ENCODE assay signal across 8 cellular contexts in genomic region chr4:75512336-75513211, GRCh38. TPM values are rescaled to one million over a fixed set of nuclear protein-coding genes. Genes with fewer than 3 reads are reported as not detected.
DNase-seq lines count a peak whose midpoint lies in the region; FAIRE-seq and TF ChIP-seq lines count a peak whose summit lies in the region.

No MANE protein-coding gene starts in this region.

- H3K36me3 ChIP-seq in CD8-positive, alpha-beta memory T cell (ENCODE audit: insufficient read depth, low read length), result peaks cover 6% of the 10 kb centered on the region

- H3K27ac Mint-ChIP-seq in CD8-positive, alpha-beta memory T cell, result peak overlapping the region in 2 of 8 donors; percentile 98 to 100
- peak overlapping the region; percentile 62 for H3K27ac Mint-ChIP-seq in activated T-helper 1 cell treated with anti-CD3 and anti-CD28 coated beads, Interleukin-12 subunit alpha, Interleukin-12 subunit beta, Interleukin-2, Interleukin-4 antibody, amounts not matched to agents 30 ng/mL and 10 ng/mL and 1 ng/mL, durations not matched to agents 14 hours and 24 hours and 36 hours

- peaks cover 0 to 1% of the 10 kb centered on the region in 2 donors for H3K27me3 Mint-ChIP-seq in CD8-positive, alpha-beta memory T cell
- H3K27me3 Mint-ChIP-seq in activated T-helper 1 cell treated with anti-CD3 and anti-CD28 coated beads, Interleukin-12 subunit alpha, Interleukin-12 subunit beta, Interleukin-2, Interleukin-4 antibody, amounts not matched to agents 30 ng/mL and 10 ng/mL and 1 ng/mL, durations not matched to agents 14 hours and 24 hours and 36 hours (ENCODE audit: insufficient read depth), result no peaks in the 10 kb centered on the region

- no peak for FAIRE-seq in GM12891 (lab: Jason Lieb, UNC)

- H3K9me3 ChIP-seq in CD8-positive, alpha-beta memory T cell (ENCODE audit: low read length), result no peaks in the 10 kb centered on the region

- no peak overlapping the region for H3K4me3 Mint-ChIP-seq in CD8-positive, alpha-beta memory T cell
- no peak overlapping the region for H3K4me3 Mint-ChIP-seq in activated T-helper 1 cell treated with anti-CD3 and anti-CD28 coated beads, Interleukin-12 subunit alpha, Interleukin-12 subunit beta, Interleukin-2, Interleukin-4 antibody, amounts not matched to agents 30 ng/mL and 10 ng/mL and 1 ng/mL, durations not matched to agents 14 hours and 24 hours and 36 hours

- peak overlapping the region; percentile 92 for H3K4me3 ChIP-seq in CD8-positive, alpha-beta memory T cell (ENCODE audit: low read length)

- intact Hi-C loops in activated T-helper 1 cell treated with anti-CD3 and anti-CD28 coated beads, Interleukin-12 subunit alpha, Interleukin-12 subunit beta, Interleukin-2, Interleukin-4 antibody, amounts not matched to agents 30 ng/mL and 10 ng/mL and 1 ng/mL, durations not matched to agents 14 hours and 24 hours and 36 hours (cut with micrococcal nuclease), result loop anchor here (10.0 kb wide), 4 partner anchors 542 to 1642 kb away; partner anchors contain the start of genes CCNG2, MTHFD2L and STBD1

- no peaks in the 10 kb centered on the region for H3K27me3 ChIP-seq in CD8-positive, alpha-beta memory T cell (ENCODE audit: insufficient read depth, low read length, poor library complexity, severe bottlenecking)

- POLR2A ChIA-PET in CD8-positive, alpha-beta memory T cell (lab: Charles Lee), result no interaction called here

- H3K36me3 Mint-ChIP-seq in CD8-positive, alpha-beta memory T cell, result peaks cover 0 to 40% (median 8%) of the 10 kb centered on the region in 3 donors
- H3K36me3 Mint-ChIP-seq in activated T-helper 1 cell treated with anti-CD3 and anti-CD28 coated beads, Interleukin-12 subunit alpha, Interleukin-12 subunit beta, Interleukin-2, Interleukin-4 antibody, amounts not matched to agents 30 ng/mL and 10 ng/mL and 1 ng/mL, durations not matched to agents 14 hours and 24 hours and 36 hours (ENCODE audit: low read depth), result peaks cover 21% of the 10 kb centered on the region

- H3K9me3 Mint-ChIP-seq in CD8-positive, alpha-beta memory T cell, result no peaks in the 10 kb centered on the region
- H3K9me3 Mint-ChIP-seq in activated T-helper 1 cell treated with anti-CD3 and anti-CD28 coated beads, Interleukin-12 subunit alpha, Interleukin-12 subunit beta, Interleukin-2, Interleukin-4 antibody, amounts not matched to agents 30 ng/mL and 10 ng/mL and 1 ng/mL, durations not matched to agents 14 hours and 24 hours and 36 hours, result no peaks in the 10 kb centered on the region

- no peak for TF ChIP-seq POLR2A in GM12891 (IDR thresholded peaks at IDR 0.05; ENCODE audit: low read depth, low read length)

- peaks cover 58% of the 10 kb centered on the region for H3K4me1 ChIP-seq in CD8-positive, alpha-beta memory T cell (ENCODE audit: insufficient read depth, low read length)

- peak in 1 of 5 donors; percentile 3 for DNase-seq in CD8-positive, alpha-beta memory T cell
- DNase-seq in HS-5 (ENCODE audit: low read depth) (peak; percentile 42), kidney tubule cell (ENCODE audit: low spot score) (peak; percentile 77), GM12891 (ENCODE audit: insufficient read length, low spot score) (no peak), midbrain (lab: John Stamatoyannopoulos, UW) (no peak), NCI-H187 (lab: John Stamatoyannopoulos, UW) (no peak)
- no peak for DNase-seq in activated T-helper 1 cell treated with anti-CD3 and anti-CD28 coated beads, Interleukin-12 subunit alpha, Interleukin-12 subunit beta, Interleukin-2, Interleukin-4 antibody, amounts not matched to agents 30 ng/mL and 10 ng/mL and 1 ng/mL, durations not matched to agents 14 hours and 24 hours and 36 hours (ENCODE audit: low spot score)
- DNase-seq in activated CD4-positive, alpha-beta T cell treated with anti-CD3 and anti-CD28 coated beads for 4 hours, result no peak

- H3K27ac ChIP-seq in CD8-positive, alpha-beta memory T cell (ENCODE audit: low read depth, low read length), result peak overlapping the region; percentile 91

- CTCF ChIA-PET in CD8-positive, alpha-beta memory T cell (lab: Charles Lee), result no interaction called here

- H3K4me1 Mint-ChIP-seq in CD8-positive, alpha-beta memory T cell, result peaks cover 29 to 50% (median 36%) of the 10 kb centered on the region in 3 donors
- H3K4me1 Mint-ChIP-seq in activated T-helper 1 cell treated with anti-CD3 and anti-CD28 coated beads, Interleukin-12 subunit alpha, Interleukin-12 subunit beta, Interleukin-2, Interleukin-4 antibody, amounts not matched to agents 30 ng/mL and 10 ng/mL and 1 ng/mL, durations not matched to agents 14 hours and 24 hours and 36 hours (ENCODE audit: low read depth), result peaks cover 43% of the 10 kb centered on the region

TF ChIP-seq in GM12891, 5 proteins besides CTCF, POLR2A, EP300 and RAD21:
- no peak for TF ChIP-seq POLR2AphosphoS5 (IDR thresholded peaks at IDR 0.05; ENCODE audit: low read depth, low read length)
- no peak for TF ChIP-seq PAX5 (IDR thresholded peaks at IDR 0.05; ENCODE audit: insufficient read depth, low read length, severe bottlenecking)

RNA-seq across cellular contexts. Expression of gene RCHY1, which starts 1.6 kb away (rescaled TPM):
- total RNA-seq in CD8-positive, alpha-beta memory T cell, result 10 to 100 TPM; 27.9 to 31.7 TPM
- 42.2 TPM for polyA plus RNA-seq in CD8-positive, alpha-beta memory T cell
- 25.0 and 25.6 TPM in 2 replicates for total RNA-seq in activated T-helper 1 cell treated with anti-CD3 and anti-CD28 coated beads, Interleukin-12 subunit alpha, Interleukin-12 subunit beta, Interleukin-2, Interleukin-4 antibody, amounts not matched to agents 30 ng/mL and 10 ng/mL and 1 ng/mL, durations not matched to agents 14 hours and 24 hours and 36 hours
- 27.8 TPM for polyA plus RNA-seq in GM12891 (2012; ENCODE audit: low read depth, missing spikeins)

RNA-seq across cellular contexts. Expression of gene THAP6, which starts 1.7 kb away (rescaled TPM):
- 10 to 100 TPM; 22.7 to 23.2 TPM for total RNA-seq in CD8-positive, alpha-beta memory T cell
- 13.8 TPM for polyA plus RNA-seq in CD8-positive, alpha-beta memory T cell
- 16.3 and 17.3 TPM in 2 replicates for total RNA-seq in activated T-helper 1 cell treated with anti-CD3 and anti-CD28 coated beads, Interleukin-12 subunit alpha, Interleukin-12 subunit beta, Interleukin-2, Interleukin-4 antibody, amounts not matched to agents 30 ng/mL and 10 ng/mL and 1 ng/mL, durations not matched to agents 14 hours and 24 hours and 36 hours
- 4.5 TPM for polyA plus RNA-seq in GM12891 (2012; ENCODE audit: low read depth, missing spikeins)

RNA-seq across cellular contexts. Expression of gene ODAPH, which starts 43.3 kb away (rescaled TPM):
- not detected for total RNA-seq in CD8-positive, alpha-beta memory T cell
- 0.25 TPM for polyA plus RNA-seq in CD8-positive, alpha-beta memory T cell
- total RNA-seq in activated T-helper 1 cell treated with anti-CD3 and anti-CD28 coated beads, Interleukin-12 subunit alpha, Interleukin-12 subunit beta, Interleukin-2, Interleukin-4 antibody, amounts not matched to agents 30 ng/mL and 10 ng/mL and 1 ng/mL, durations not matched to agents 14 hours and 24 hours and 36 hours, result 0.54 and 1.4 TPM in 2 replicates
- polyA plus RNA-seq in GM12891 (2012; ENCODE audit: low read depth, missing spikeins), result not detected

Comparison
In these comparisons a context has a peak if more than half of its experiments do, and no peak if none do; other contexts are left out.
1. DNase-seq: peak in HS-5 (single experiment) and kidney tubule cell (single experiment); none in activated T-helper 1 cell treated with anti-CD3 and anti-CD28 coated beads, Interleukin-12 subunit alpha, Interleukin-12 subunit beta, Interleukin-2, Interleukin-4 antibody, amounts not matched to agents 30 ng/mL and 10 ng/mL and 1 ng/mL, durations not matched to agents 14 hours and 24 hours and 36 hours (single experiment), GM12891 (single experiment), midbrain (single experiment), NCI-H187 (0 of 2) and activated CD4-positive, alpha-beta T cell treated with anti-CD3 and anti-CD28 coated beads for 4 hours (0 of 2).